Comparison of ENCODE assay signal across 8 cellular contexts in genomic region chr11:74929431-74930363, GRCh38. TPM values are rescaled to one million over a fixed set of nuclear protein-coding genes. Genes with fewer than 3 reads are reported as not detected.
A peak's percentile ranks its signal among the peaks of the same experiment; 100 is the strongest.
DNase-seq lines count a peak whose midpoint lies in the region; ATAC-seq, FAIRE-seq and TF ChIP-seq lines count a peak whose summit lies in the region.

No MANE protein-coding gene starts in this region.

- H3K18ac ChIP-seq in neuronal stem cell (ENCODE audit: low read length), result no peak overlapping the region

- H3K4me3 ChIP-seq in LNCaP clone FGC (ENCODE audit: low read depth, low read length) (no peak overlapping the region), Panc1 (ENCODE audit: low read depth in 2 of 2, low read length in 2 of 2) (no peak overlapping the region), fibroblast of pulmonary artery (replicated peaks; ENCODE audit: low read depth, low read length) (no peak overlapping the region), neuronal stem cell (ENCODE audit: low read length in 2 of 2) (no peak overlapping the region), testis (no peak overlapping the region)

- H4K91ac ChIP-seq in neuronal stem cell (ENCODE audit: low read depth, low read length, poor library complexity), result no peak overlapping the region

- H3K23ac ChIP-seq in neuronal stem cell (ENCODE audit: low read depth, low read length, poor library complexity), result no peak overlapping the region

- H3K79me1 ChIP-seq in neuronal stem cell (ENCODE audit: low read depth, low read length), result no peaks in the 10 kb centered on the region

- H2AFZ ChIP-seq in neuronal stem cell (ENCODE audit: low read length), result peak overlapping the region; percentile 0

- POLR2A ChIA-PET in Panc1 (lab: Charles Lee), result no interaction called here

- in situ Hi-C loops in Panc1 (cut with HindIII; ENCODE audit: low pct_unique_long_range_greater_than_20kb, low sequenced_read_pairs), result no loop called here

- intact Hi-C loops in Panc1 (cut with micrococcal nuclease; ENCODE audit: unreplicated experiment), result loop anchor here (1.0 to 10.0 kb wide), 2 partner anchors 44 to 315 kb away; partner anchors contain the start of gene TPBGL
- intact Hi-C loops in testis (cut with DNase I; ENCODE audit: low total_unique reads), result no loop called here

- no peaks in the 10 kb centered on the region for H3K27me3 Mint-ChIP-seq in activated T-cell treated with anti-CD3 and anti-CD28 coated beads, Interleukin-2, amount 50 U/mL, for 72 hours (ENCODE audit: low read depth)

- peaks cover 18% of the 10 kb centered on the region for H3K36me3 ChIP-seq in Panc1 (ENCODE audit: control insufficient read depth, insufficient read depth, low read length)
- H3K36me3 ChIP-seq in neuronal stem cell (replicated peaks in 1 of 2; ENCODE audit: control insufficient read depth in 2 of 2, insufficient read depth in 2 of 2, low read length in 2 of 2), result peaks cover 2 to 20% of the 10 kb centered on the region in 2 donors
- H3K36me3 ChIP-seq in testis (ENCODE audit: low read depth, missing control alignments), result no peaks in the 10 kb centered on the region

- no peak for TF ChIP-seq POLR2A in testis (IDR thresholded peaks at IDR 0.05)

- H3K27ac ChIP-seq in Panc1 (ENCODE audit: low read length) (no peak overlapping the region), neuronal stem cell (replicated peaks; ENCODE audit: low read length) (no peak overlapping the region), testis (no peak overlapping the region)

- peak; percentile 97 for ATAC-seq in Panc1
- peak; percentile 51 to 58 for ATAC-seq in activated T-cell treated with anti-CD3 and anti-CD28 coated beads, Interleukin-2, amount 50 U/mL, for 72 hours (replicated peaks in 1 of 2)

- WGBS in neuronal stem cell (ENCODE audit: extremely low coverage in 2 of 2, insufficient read length in 2 of 2, insufficient replicate concordance in 1 of 2), 2 donors, result no CpG with 5 or more reads among the region's 8 CpGs
- WGBS in testis, 2 donors, result 66 to 71% methylated on average over 8 of the region's 8 CpGs

- no peak overlapping the region for H3K4me3 Mint-ChIP-seq in activated T-cell treated with anti-CD3 and anti-CD28 coated beads, Interleukin-2, amount 50 U/mL, for 72 hours

- no peaks in the 10 kb centered on the region for H3K27me3 ChIP-seq in Panc1 (ENCODE audit: control insufficient read depth, insufficient read depth, low read length)
- H3K27me3 ChIP-seq in neuronal stem cell (ENCODE audit: control insufficient read depth in 3 of 3, insufficient read depth in 3 of 3, low read depth in 1 of 3, low read length in 3 of 3), result no peaks in the 10 kb centered on the region
- H3K27me3 ChIP-seq in testis, result no peaks in the 10 kb centered on the region

- H3K36me3 Mint-ChIP-seq in activated T-cell treated with anti-CD3 and anti-CD28 coated beads, Interleukin-2, amount 50 U/mL, for 72 hours (ENCODE audit: insufficient read depth in 2 of 2), result peaks cover 0 to 7% of the 10 kb centered on the region in 2 donors

- H3K27ac Mint-ChIP-seq in activated T-cell treated with anti-CD3 and anti-CD28 coated beads, Interleukin-2, amount 50 U/mL, for 72 hours, result no peak overlapping the region

- H3K9me3 Mint-ChIP-seq in activated T-cell treated with anti-CD3 and anti-CD28 coated beads, Interleukin-2, amount 50 U/mL, for 72 hours, result no peaks in the 10 kb centered on the region

- H3K4me1 Mint-ChIP-seq in activated T-cell treated with anti-CD3 and anti-CD28 coated beads, Interleukin-2, amount 50 U/mL, for 72 hours (ENCODE audit: low read depth), result peaks cover 37% of the 10 kb centered on the region

- no peak overlapping the region for H2BK120ac ChIP-seq in neuronal stem cell (ENCODE audit: low read depth, low read length)

- no peak overlapping the region for H3K4ac ChIP-seq in neuronal stem cell (ENCODE audit: low read length)

- H3K14ac ChIP-seq in neuronal stem cell (ENCODE audit: low read length), result no peak overlapping the region

- no TSS peak for BruUV-seq in Panc1 (replicated peaks; lab: Mats Ljungman, UMichigan)

- no peak overlapping the region for H4K8ac ChIP-seq in neuronal stem cell (ENCODE audit: low read depth, low read length)

- peak; percentile 96 for FAIRE-seq in GM19239 (lab: Jason Lieb, UNC)

- no peak overlapping the region for H2BK5ac ChIP-seq in neuronal stem cell (ENCODE audit: low read length)

- CTCF ChIA-PET in Panc1 (lab: Charles Lee), result interaction anchor here (0.6 to 1.8 kb wide), 9 partner anchors 8 to 319 kb away, joined by 3 to 9 read pairs (median 4); partner anchors contain the start of gene TPBGL

- no peaks in the 10 kb centered on the region for H3K4me1 ChIP-seq in Panc1 (ENCODE audit: control insufficient read depth, insufficient read depth, low read length)
- no peaks in the 10 kb centered on the region for H3K4me1 ChIP-seq in neuronal stem cell (ENCODE audit: control insufficient read depth in 2 of 2, insufficient read depth in 1 of 2, low read depth in 1 of 2, low read length in 2 of 2)
- H3K4me1 ChIP-seq in testis, result no peaks in the 10 kb centered on the region

- no peak overlapping the region for H2BK15ac ChIP-seq in neuronal stem cell (ENCODE audit: low read length)

- no peak overlapping the region for H3K9ac ChIP-seq in neuronal stem cell (ENCODE audit: low read depth, low read length, poor library complexity)

- DNase-seq in AML-193 (lab: John Stamatoyannopoulos, UW), result peak; percentile 66 to 82
- DNase-seq in GM19239 (ENCODE audit: insufficient read length, low spot score), result peak; percentile 52
- peak; percentile 82 for DNase-seq in LNCaP clone FGC (ENCODE audit: low read depth)
- peak; percentile 59 for DNase-seq in Panc1 (ENCODE audit: low read depth, low spot score)
- peak; percentile 66 to 73 for DNase-seq in activated T-cell treated with anti-CD3 and anti-CD28 coated beads, Interleukin-2, amount 50 U/mL, for 72 hours
- peak; percentile 96 for DNase-seq in fibroblast of pulmonary artery (ENCODE audit: low read depth)
- DNase-seq in neuronal stem cell (ENCODE audit: low spot score), result peak; percentile 90
- peak; percentile 92 for DNase-seq in testis

- H3K4me2 ChIP-seq in neuronal stem cell (ENCODE audit: insufficient read depth, low read length, poor library complexity, severe bottlenecking), result no peak overlapping the region

- H2BK12ac ChIP-seq in neuronal stem cell (ENCODE audit: low read length), result no peak overlapping the region

- H2AK5ac ChIP-seq in neuronal stem cell (ENCODE audit: low read depth, low read length), result no peak overlapping the region

- TF ChIP-seq CTCF in LNCaP clone FGC (IDR thresholded peaks at IDR 0.05; ENCODE audit: control insufficient read depth, extremely low read depth, insufficient read depth) (peak; percentile 94), Panc1 (IDR thresholded peaks at IDR 0.05) (peak; percentile 96), fibroblast of pulmonary artery (IDR thresholded peaks at IDR 0.05; ENCODE audit: low read length, missing control alignments) (peak; percentile 91), testis (IDR thresholded peaks at IDR 0.05) (peak; percentile 71 to 74 (median 72))

- H3K9me3 ChIP-seq in Panc1 (ENCODE audit: control insufficient read depth, insufficient read depth, low read depth, low read length), result no peaks in the 10 kb centered on the region
- H3K9me3 ChIP-seq in neuronal stem cell (replicated peaks in 1 of 2; ENCODE audit: control insufficient read depth in 2 of 2, insufficient read depth in 1 of 2, low read depth in 1 of 2, low read length in 2 of 2), result no peaks in the 10 kb centered on the region
- H3K9me3 ChIP-seq in testis, result no peaks in the 10 kb centered on the region

RNA-seq across cellular contexts. Expression of gene XRRA1, which starts 19.2 kb away (rescaled TPM):
- total RNA-seq in Panc1 (2021; ENCODE audit: unreplicated experiment) (34.1 TPM), testis (10 to 100 TPM; 58.4 to 74.0 TPM)
- polyA plus RNA-seq in Panc1 (2012; ENCODE audit: insufficient read length), result 24.9 TPM
- total RNA-seq in activated T-cell treated with anti-CD3 and anti-CD28 coated beads, Interleukin-2, amount 50 U/mL, for 72 hours, result 10 to 100 TPM; 15.4 to 22.6 TPM
- polyA plus RNA-seq in neuronal stem cell (2013, experiment 1 of 2), result 5.1 TPM
- 5.9 TPM for polyA plus RNA-seq in neuronal stem cell (2013, experiment 2 of 2)
- polyA plus RNA-seq in testis (ENCODE audit: insufficient read depth, low read depth, low replicate concordance), result 137 TPM

RNA-seq across cellular contexts. Expression of gene SPCS2, which starts 19.4 kb away (rescaled TPM):
- 242 TPM for total RNA-seq in Panc1 (2021; ENCODE audit: unreplicated experiment)
- polyA plus RNA-seq in Panc1 (2012; ENCODE audit: insufficient read length), result 399 TPM
- total RNA-seq in activated T-cell treated with anti-CD3 and anti-CD28 coated beads, Interleukin-2, amount 50 U/mL, for 72 hours, result 100 to 1,000 TPM; 154 to 160 TPM
- polyA plus RNA-seq in neuronal stem cell (2013, experiment 1 of 2), result 88.1 TPM
- polyA plus RNA-seq in neuronal stem cell (2013, experiment 2 of 2), result 88.8 TPM
- total RNA-seq in testis, result 10 to 100 TPM; 37.0 to 61.1 TPM
- polyA plus RNA-seq in testis (ENCODE audit: insufficient read depth, low read depth, low replicate concordance), result 152 TPM

RNA-seq across cellular contexts. Expression of gene NEU3, which starts 59.0 kb away (rescaled TPM):
- 29.0 TPM for total RNA-seq in Panc1 (2021; ENCODE audit: unreplicated experiment)
- polyA plus RNA-seq in Panc1 (2012; ENCODE audit: insufficient read length), result 12.2 TPM
- total RNA-seq in activated T-cell treated with anti-CD3 and anti-CD28 coated beads, Interleukin-2, amount 50 U/mL, for 72 hours, result 10 to 100 TPM; 15.7 to 16.9 TPM
- polyA plus RNA-seq in neuronal stem cell (2013, experiment 1 of 2), result 6.0 TPM
- polyA plus RNA-seq in neuronal stem cell (2013, experiment 2 of 2), result 6.6 TPM
- total RNA-seq in testis, result 10 to 100 TPM; 25.8 to 41.5 TPM
- polyA plus RNA-seq in testis (ENCODE audit: insufficient read depth, low read depth, low replicate concordance), result 29.3 TPM
